ENCODE assay signal across 1 cellular context in the genomic region with DNA sequence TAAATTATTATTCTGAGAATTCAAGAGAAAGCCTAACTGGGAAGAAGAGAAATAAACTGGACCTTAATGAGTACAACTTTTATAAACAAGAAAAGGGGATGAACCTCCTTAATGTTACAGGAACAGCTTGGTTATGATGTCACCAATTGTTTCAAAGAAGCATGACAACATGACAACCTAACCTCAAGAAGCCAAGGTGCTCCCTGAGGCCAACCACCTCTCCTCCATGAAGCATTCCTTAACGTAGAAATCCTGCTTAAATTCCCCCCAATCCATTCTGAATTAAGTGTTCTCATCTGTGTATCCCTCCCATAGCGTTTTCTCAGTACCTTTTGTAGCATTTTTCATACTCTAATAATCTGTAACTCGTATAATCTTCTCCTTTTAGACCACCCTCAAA.
TF ChIP-seq lines count a peak whose summit lies in the region.

No MANE protein-coding gene starts in this region.

TF ChIP-seq in HEK293, 187 proteins besides CTCF, POLR2A, EP300 and RAD21 (continued from another document):
- TF ChIP-seq, protein P1, sequence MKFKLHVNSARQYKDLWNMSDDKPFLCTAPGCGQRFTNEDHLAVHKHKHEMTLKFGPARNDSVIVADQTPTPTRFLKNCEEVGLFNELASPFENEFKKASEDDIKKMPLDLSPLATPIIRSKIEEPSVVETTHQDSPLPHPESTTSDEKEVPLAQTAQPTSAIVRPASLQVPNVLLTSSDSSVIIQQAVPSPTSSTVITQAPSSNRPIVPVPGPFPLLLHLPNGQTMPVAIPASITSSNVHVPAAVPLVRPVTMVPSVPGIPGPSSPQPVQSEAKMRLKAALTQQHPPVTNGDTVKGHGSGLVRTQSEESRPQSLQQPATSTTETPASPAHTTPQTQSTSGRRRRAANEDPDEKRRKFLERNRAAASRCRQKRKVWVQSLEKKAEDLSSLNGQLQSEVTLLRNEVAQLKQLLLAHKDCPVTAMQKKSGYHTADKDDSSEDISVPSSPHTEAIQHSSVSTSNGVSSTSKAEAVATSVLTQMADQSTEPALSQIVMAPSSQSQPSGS (tag by site-specific recombination; IDR thresholded peaks at IDR 0.05; ENCODE audit: low read depth): peak; percentile 90
- TF ChIP-seq ZNF791 (tag by site-specific recombination; IDR thresholded peaks at IDR 0.05): no peak
- no peak for TF ChIP-seq ZNF391 (tag by site-specific recombination; IDR thresholded peaks at IDR 0.05; ENCODE audit: borderline replicate concordance, low read depth)
- no peak for TF ChIP-seq HOXA7 (CRISPR knock-in tag; IDR thresholded peaks at IDR 0.05; ENCODE audit: borderline replicate concordance)
- TF ChIP-seq ZNF629 (tag by site-specific recombination; IDR thresholded peaks at IDR 0.05): peak; percentile 69
- TF ChIP-seq ZSCAN23 (tag by site-specific recombination; IDR thresholded peaks at IDR 0.05): no peak
- TF ChIP-seq, protein P2, sequence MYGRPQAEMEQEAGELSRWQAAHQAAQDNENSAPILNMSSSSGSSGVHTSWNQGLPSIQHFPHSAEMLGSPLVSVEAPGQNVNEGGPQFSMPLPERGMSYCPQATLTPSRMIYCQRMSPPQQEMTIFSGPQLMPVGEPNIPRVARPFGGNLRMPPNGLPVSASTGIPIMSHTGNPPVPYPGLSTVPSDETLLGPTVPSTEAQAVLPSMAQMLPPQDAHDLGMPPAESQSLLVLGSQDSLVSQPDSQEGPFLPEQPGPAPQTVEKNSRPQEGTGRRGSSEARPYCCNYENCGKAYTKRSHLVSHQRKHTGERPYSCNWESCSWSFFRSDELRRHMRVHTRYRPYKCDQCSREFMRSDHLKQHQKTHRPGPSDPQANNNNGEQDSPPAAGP (tag by site-specific recombination; IDR thresholded peaks at IDR 0.05): no peak
- TF ChIP-seq ZBTB21 (tag by site-specific recombination; IDR thresholded peaks at IDR 0.05): peak; percentile 60; the same call in 1 of the 2 replicates
- TF ChIP-seq ZNF404 (tag by site-specific recombination; IDR thresholded peaks at IDR 0.05): no peak
- no peak for TF ChIP-seq ZNF837 (tag by site-specific recombination; IDR thresholded peaks at IDR 0.05)
- TF ChIP-seq, protein P3, sequence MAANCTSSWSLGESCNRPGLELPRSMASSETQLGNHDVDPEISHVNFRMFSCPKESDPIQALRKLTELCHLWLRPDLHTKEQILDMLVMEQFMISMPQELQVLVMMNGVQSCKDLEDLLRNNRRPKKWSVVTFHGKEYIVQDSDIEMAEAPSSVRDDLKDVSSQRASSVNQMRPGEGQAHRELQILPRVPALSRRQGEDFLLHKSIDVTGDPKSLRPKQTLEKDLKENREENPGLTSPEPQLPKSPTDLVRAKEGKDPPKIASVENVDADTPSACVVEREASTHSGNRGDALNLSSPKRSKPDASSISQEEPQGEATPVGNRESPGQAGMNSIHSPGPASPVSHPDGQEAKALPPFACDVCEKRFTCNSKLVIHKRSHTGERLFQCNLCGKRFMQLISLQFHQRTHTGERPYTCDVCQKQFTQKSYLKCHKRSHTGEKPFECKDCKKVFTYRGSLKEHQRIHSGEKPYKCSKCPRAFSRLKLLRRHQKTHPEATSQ (tag by site-specific recombination; IDR thresholded peaks at IDR 0.05): no peak
- TF ChIP-seq KLF1 (tag by site-specific recombination; IDR thresholded peaks at IDR 0.05): no peak
- peak; percentile 82 for TF ChIP-seq ZNF677 (tag by site-specific recombination; IDR thresholded peaks at IDR 0.05)
- no peak for TF ChIP-seq ZNF670 (tag by site-specific recombination; IDR thresholded peaks at IDR 0.05; ENCODE audit: low read depth)
- TF ChIP-seq YY1 (tag by site-specific recombination; IDR thresholded peaks at IDR 0.05): no peak
- TF ChIP-seq, protein P4, sequence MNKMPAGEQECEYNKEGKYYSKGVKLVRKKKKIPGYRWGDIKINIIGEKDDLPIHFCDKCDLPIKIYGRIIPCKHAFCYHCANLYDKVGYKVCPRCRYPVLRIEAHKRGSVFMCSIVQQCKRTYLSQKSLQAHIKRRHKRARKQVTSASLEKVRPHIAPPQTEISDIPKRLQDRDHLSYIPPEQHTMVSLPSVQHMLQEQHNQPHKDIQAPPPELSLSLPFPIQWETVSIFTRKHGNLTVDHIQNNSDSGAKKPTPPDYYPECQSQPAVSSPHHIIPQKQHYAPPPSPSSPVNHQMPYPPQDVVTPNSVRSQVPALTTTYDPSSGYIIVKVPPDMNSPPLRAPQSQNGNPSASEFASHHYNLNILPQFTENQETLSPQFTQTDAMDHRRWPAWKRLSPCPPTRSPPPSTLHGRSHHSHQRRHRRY (tag by site-specific recombination; IDR thresholded peaks at IDR 0.05): no peak
- TF ChIP-seq, protein P5, sequence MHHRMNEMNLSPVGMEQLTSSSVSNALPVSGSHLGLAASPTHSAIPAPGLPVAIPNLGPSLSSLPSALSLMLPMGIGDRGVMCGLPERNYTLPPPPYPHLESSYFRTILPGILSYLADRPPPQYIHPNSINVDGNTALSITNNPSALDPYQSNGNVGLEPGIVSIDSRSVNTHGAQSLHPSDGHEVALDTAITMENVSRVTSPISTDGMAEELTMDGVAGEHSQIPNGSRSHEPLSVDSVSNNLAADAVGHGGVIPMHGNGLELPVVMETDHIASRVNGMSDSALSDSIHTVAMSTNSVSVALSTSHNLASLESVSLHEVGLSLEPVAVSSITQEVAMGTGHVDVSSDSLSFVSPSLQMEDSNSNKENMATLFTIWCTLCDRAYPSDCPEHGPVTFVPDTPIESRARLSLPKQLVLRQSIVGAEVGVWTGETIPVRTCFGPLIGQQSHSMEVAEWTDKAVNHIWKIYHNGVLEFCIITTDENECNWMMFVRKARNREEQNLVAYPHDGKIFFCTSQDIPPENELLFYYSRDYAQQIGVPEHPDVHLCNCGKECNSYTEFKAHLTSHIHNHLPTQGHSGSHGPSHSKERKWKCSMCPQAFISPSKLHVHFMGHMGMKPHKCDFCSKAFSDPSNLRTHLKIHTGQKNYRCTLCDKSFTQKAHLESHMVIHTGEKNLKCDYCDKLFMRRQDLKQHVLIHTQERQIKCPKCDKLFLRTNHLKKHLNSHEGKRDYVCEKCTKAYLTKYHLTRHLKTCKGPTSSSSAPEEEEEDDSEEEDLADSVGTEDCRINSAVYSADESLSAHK (tag by site-specific recombination; IDR thresholded peaks at IDR 0.05): no peak
- TF ChIP-seq, protein P6, sequence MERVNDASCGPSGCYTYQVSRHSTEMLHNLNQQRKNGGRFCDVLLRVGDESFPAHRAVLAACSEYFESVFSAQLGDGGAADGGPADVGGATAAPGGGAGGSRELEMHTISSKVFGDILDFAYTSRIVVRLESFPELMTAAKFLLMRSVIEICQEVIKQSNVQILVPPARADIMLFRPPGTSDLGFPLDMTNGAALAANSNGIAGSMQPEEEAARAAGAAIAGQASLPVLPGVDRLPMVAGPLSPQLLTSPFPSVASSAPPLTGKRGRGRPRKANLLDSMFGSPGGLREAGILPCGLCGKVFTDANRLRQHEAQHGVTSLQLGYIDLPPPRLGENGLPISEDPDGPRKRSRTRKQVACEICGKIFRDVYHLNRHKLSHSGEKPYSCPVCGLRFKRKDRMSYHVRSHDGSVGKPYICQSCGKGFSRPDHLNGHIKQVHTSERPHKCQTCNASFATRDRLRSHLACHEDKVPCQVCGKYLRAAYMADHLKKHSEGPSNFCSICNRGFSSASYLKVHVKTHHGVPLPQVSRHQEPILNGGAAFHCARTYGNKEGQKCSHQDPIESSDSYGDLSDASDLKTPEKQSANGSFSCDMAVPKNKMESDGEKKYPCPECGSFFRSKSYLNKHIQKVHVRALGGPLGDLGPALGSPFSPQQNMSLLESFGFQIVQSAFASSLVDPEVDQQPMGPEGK (tag by site-specific recombination; IDR thresholded peaks at IDR 0.05): no peak
- no peak for TF ChIP-seq ZNF292 (tag by site-specific recombination; IDR thresholded peaks at IDR 0.05; ENCODE audit: borderline replicate concordance, low read depth)
- no peak for TF ChIP-seq ZNF10 (tag by site-specific recombination; IDR thresholded peaks at IDR 0.05)
- peak; percentile 58 for TF ChIP-seq ZNF366 (tag by site-specific recombination; conservative IDR thresholded peaks at IDR 0.05)
- no peak for TF ChIP-seq ZNF37A (tag by site-specific recombination; IDR thresholded peaks at IDR 0.05)
- no peak for TF ChIP-seq GFI1B (tag by site-specific recombination; IDR thresholded peaks at IDR 0.05)
